Comparison of ENCODE assay signal across 1 cellular context in the genomic region with DNA sequence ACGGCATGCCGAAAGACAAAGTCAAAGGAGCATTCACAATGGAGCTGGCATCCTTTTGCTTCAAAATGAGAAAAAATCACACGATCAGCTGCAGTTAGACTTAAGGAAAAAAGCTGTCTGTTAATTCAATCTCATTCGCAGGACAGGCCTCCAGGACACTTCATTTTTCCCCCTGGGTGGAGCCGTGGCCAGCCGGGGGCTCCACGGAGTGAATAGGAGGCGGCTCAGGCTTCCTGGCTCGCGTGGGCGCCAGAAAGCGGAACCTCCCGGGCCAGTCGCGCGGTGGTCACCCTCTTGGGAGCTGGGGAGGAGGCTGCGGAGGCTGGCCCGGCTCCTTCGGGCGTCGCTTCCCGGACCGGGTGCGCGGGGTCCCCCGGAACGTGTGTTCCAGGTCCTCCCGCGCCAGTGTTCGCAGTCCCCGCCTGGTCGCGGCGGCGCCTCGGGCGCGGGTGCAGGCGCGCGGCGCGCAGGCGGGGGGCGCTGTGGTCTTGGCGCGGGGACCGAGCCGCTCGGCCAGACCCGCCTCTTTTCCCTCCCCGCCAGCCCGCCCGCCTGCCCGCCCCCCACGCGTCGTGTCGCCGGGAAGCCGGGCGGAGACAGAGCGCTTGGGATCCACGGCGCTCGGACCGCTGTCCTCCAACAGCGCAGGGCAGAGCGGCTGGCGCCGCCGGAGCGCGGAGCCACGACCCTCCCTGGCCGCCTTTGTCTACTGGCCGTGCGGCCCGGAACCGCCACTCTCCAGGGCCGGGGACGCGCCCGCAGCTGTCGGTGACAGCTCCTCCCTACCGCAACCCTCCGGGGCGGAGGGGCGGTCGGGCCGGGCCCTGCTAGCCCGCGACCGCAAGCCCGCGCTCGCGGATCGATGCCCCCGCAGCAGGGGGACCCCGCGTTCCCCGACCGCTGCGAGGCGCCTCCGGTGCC.
TF ChIP-seq lines count a peak whose summit lies in the region.

A gene (plus strand): TSS at position 599 of the 921 bp plus-strand sequence. CDS start 264 bp downstream, at position 863.

TF ChIP-seq in H1, 55 proteins besides CTCF, POLR2A, EP300 and RAD21:
- no peak for TF ChIP-seq CEBPB (IDR thresholded peaks at IDR 0.05; ENCODE audit: low read depth, low read length)
- 0 out of 2 replicates have a peak, but pooled peaks have one; percentile 13 for TF ChIP-seq SUZ12 (IDR thresholded peaks at IDR 0.05; ENCODE audit: low read length)
- TF ChIP-seq BACH1 (IDR thresholded peaks at IDR 0.05; ENCODE audit: low read length) = peak; percentile 77
- no peak for TF ChIP-seq RFX5 (IDR thresholded peaks at IDR 0.05; ENCODE audit: borderline replicate concordance, low read depth, low read length)
- no peak for TF ChIP-seq SIX5 (IDR thresholded peaks at IDR 0.05; ENCODE audit: low read depth, low read length)
- TF ChIP-seq TAF1 (IDR thresholded peaks at IDR 0.05; ENCODE audit: low read depth, low read length) = 0 out of 2 replicates have a peak, but pooled peaks have one; percentile 24
- peak in 1 of 2 experiments; percentile 33; a peak in 1 of 4 replicates for TF ChIP-seq HDAC2 (IDR thresholded peaks at IDR 0.05; ENCODE audit: borderline replicate concordance in 1 of 2, low read depth in 2 of 2, low read length in 2 of 2)
- TF ChIP-seq KDM4A (IDR thresholded peaks at IDR 0.05; ENCODE audit: low read depth, low read length, severe bottlenecking) = peak; percentile 79
- TF ChIP-seq RBBP5 (IDR thresholded peaks at IDR 0.05; ENCODE audit: borderline replicate concordance, low read depth, low read length) = 0 out of 2 replicates have a peak, but pooled peaks have one; percentile 41
